ENCODE assay signal across 19 cellular contexts in the genomic region with DNA sequence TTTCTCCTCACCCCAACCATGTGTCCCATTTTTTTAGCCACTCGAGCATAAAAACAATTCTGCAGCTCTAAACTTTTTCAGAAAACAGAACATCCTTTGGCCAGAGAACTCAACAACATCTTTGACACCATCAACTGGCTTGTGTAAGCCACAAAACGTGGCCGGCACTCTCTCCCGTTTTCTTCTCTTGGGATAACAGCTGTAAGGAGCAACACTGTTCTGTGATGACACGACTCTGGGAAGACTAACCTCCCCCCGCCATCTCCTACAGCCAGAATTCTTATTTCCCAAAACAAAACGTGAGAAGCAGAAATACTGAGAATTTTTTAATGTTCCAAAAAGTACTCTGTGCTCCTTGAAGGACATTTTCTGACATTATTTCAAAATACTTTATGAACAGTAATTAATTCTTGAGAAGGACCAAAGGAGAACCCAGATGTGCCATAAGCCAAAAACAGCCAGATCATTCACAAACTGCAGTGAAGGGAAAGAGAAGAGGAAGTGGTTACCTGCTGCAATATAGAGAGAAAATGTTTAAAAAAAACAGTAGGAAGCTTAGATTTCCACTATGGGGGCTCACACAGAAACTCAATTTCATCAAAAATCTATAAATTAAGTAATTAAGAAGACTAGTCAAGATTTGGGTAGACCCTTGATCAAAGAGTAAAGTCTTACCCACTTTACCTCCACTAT. TPM values are rescaled to one million over a fixed set of nuclear protein-coding genes. Genes with fewer than 3 reads are reported as not detected.
DNase-seq lines count a peak whose midpoint lies in the region; ATAC-seq and TF ChIP-seq lines count a peak whose summit lies in the region.
"Had no signal": no experiment of that assay in that cellular context is flagged by ENCODE, and none has a peak within 500 bp of the region (broad histone marks: within the 10 kb centered on the region; RNA-seq: fewer than 3 reads in every experiment).

No MANE protein-coding gene starts in this region.

- peaks cover 33% of the 10 kb centered on the region for H3K36me3 Mint-ChIP-seq in osteocyte (ENCODE audit: unreplicated experiment)

- no peaks in the 10 kb centered on the region for H3K27me3 Mint-ChIP-seq in osteocyte (ENCODE audit: unreplicated experiment)

- no peaks in the 10 kb centered on the region for H3K9me3 Mint-ChIP-seq in osteocyte (ENCODE audit: unreplicated experiment)

- H3K4me1 ChIP-seq in esophagus squamous epithelium (peaks cover 0 to 69% (median 19%) of the 10 kb centered on the region in 3 donors), tibial nerve (peaks cover 3 to 100% (median 58%) of the 10 kb centered on the region in 4 donors)
- H3K4me1 ChIP-seq: BE2C had no signal

- TF ChIP-seq CTCF in esophagus squamous epithelium (IDR thresholded peaks at IDR 0.05) = no peak
- no peak for TF ChIP-seq CTCF in osteocyte (IDR thresholded peaks at IDR 0.05)
- TF ChIP-seq CTCF in tibial nerve (IDR thresholded peaks at IDR 0.05) = no peak

- no peak for TF ChIP-seq POLR2A in esophagus squamous epithelium (IDR thresholded peaks at IDR 0.05)
- no peak for TF ChIP-seq POLR2A in tibial nerve (IDR thresholded peaks at IDR 0.05)

- TF ChIP-seq EP300 in tibial nerve (IDR thresholded peaks at IDR 0.05) = peak in 1 of 2 donors; percentile 77

- DNase-seq in SIG-M5 treated with dmso at 0.1 percent for 504 hours (lab: John Stamatoyannopoulos, UW; ENCODE audit: unreplicated experiment) (peak; percentile 54), SIG-M5 (lab: John Stamatoyannopoulos, UW) (no peak), esophagus squamous epithelium (lab: John Stamatoyannopoulos, UW) (no peak), osteocyte (ENCODE audit: extremely low spot score, unreplicated experiment) (peak; percentile 53), tibial nerve (ENCODE audit: low spot score in 2 of 2) (peak; percentile 60 to 63)
- DNase-seq: activated CD4-positive, alpha-beta T cell treated with anti-CD3 and anti-CD28 coated beads, Interleukin-2, amount 50 U/mL, for 1 hour; activated naive CD4-positive, alpha-beta T cell; BE2C; Caco-2; cerebellar nuclear complex; H7; midbrain; NCI-H1092; retina; stimulated activated naive CD4-positive, alpha-beta T cell had no signal

- intact Hi-C loops in esophagus squamous epithelium (cut with DNase I) = no loop called here

- H3K27me3 ChIP-seq in esophagus squamous epithelium = no peaks in the 10 kb centered on the region
- no peaks in the 10 kb centered on the region for H3K27me3 ChIP-seq in tibial nerve

- H3K27ac ChIP-seq in esophagus squamous epithelium (peak overlapping the region in 3 of 4 donors; percentile 58 to 72 (median 64)), tibial nerve (peak overlapping the region; percentile 39 to 88 (median 62))
- H3K27ac ChIP-seq: 22Rv1 had no signal

- H3K27ac Mint-ChIP-seq in osteocyte (ENCODE audit: unreplicated experiment) = peak overlapping the region; percentile 98

- H3K4me3 Mint-ChIP-seq in osteocyte (ENCODE audit: unreplicated experiment) = peak overlapping the region; percentile 30

- H3K9me3 ChIP-seq in esophagus squamous epithelium (no peaks in the 10 kb centered on the region), tibial nerve (no peaks in the 10 kb centered on the region)
- H3K9me3 ChIP-seq: BE2C, Caco-2 had no signal

- peaks cover 98% of the 10 kb centered on the region for H3K4me1 Mint-ChIP-seq in osteocyte (ENCODE audit: unreplicated experiment)

- H3K4me3 ChIP-seq in esophagus squamous epithelium (no peak overlapping the region), tibial nerve (no peak overlapping the region)

- WGBS in esophagus squamous epithelium, 2 donors = 76% methylated on average over 6 to 7 of the region's 7 CpGs
- 34 to 38% methylated on average over 7 of the region's 7 CpGs for WGBS in tibial nerve, 2 donors

- H3K36me3 ChIP-seq in esophagus squamous epithelium = no peaks in the 10 kb centered on the region
- H3K36me3 ChIP-seq in tibial nerve = peaks cover 0 to 5% (median 0%) of the 10 kb centered on the region in 3 donors
- H3K36me3 ChIP-seq: BE2C had no signal

- ATAC-seq in HG03159 (IDR thresholded peaks at IDR 0.05; ENCODE audit: unreplicated experiment) (no peak), GM21526 (IDR thresholded peaks at IDR 0.05; ENCODE audit: low FRiP score, unreplicated experiment) (no peak), HG02763 (IDR thresholded peaks at IDR 0.05; ENCODE audit: unreplicated experiment) (no peak)

RNA-seq across cellular contexts. Expression of gene COL4A1, which starts 25.8 kb away (rescaled TPM):
- total RNA-seq in esophagus squamous epithelium = 10 to 100 TPM in 3 of 4 donors, 1 to 10 TPM in 1; 8.9 to 97.1 (median 40.2) TPM
- 3,181 and 3,589 TPM in 2 replicates for total RNA-seq in osteocyte
- total RNA-seq in tibial nerve = 100 to 1,000 TPM; 385 to 583 (median 526) TPM

RNA-seq across cellular contexts. Expression of gene COL4A2, which starts 25.9 kb away (rescaled TPM):
- total RNA-seq in esophagus squamous epithelium (100 to 1,000 TPM in 1 of 4 donors, 10 to 100 TPM in 3; 11.9 to 102 (median 43.5) TPM), osteocyte (2,001 and 2,067 TPM in 2 replicates), tibial nerve (100 to 1,000 TPM; 576 to 821 (median 658) TPM)

Comparison
In these comparisons a context has a peak if more than half of its experiments do, and no peak if none do; other contexts are left out.
1. DNase-seq: peak in SIG-M5 treated with dmso at 0.1 percent for 504 hours (single experiment), osteocyte (single experiment) and tibial nerve (2 of 2); none in SIG-M5 (single experiment) and esophagus squamous epithelium (single experiment).
2. RNA of gene COL4A2, which starts 25.9 kb away (total RNA-seq): 2,001 to 2,067 TPM in osteocyte and 576 to 821 TPM in tibial nerve; 11.9 to 102 TPM in esophagus squamous epithelium; every median in the first group is over 4 times any median in the second.